In genomic region chr3:24640330-24640877, GRCh38 we compare ENCODE assay signal across 7 cellular contexts.
DNase-seq lines count a peak whose midpoint lies in the region; ATAC-seq and TF ChIP-seq lines count a peak whose summit lies in the region.

No MANE protein-coding gene starts in this region.

- TF ChIP-seq CTCF in GM20000 (IDR thresholded peaks at IDR 0.05; ENCODE audit: extremely low read depth, missing control alignments) = peak; percentile 3

- DNase-seq in GM20000 (ENCODE audit: low spot score) = no peak
- DNase-seq in NCI-H69 (lab: John Stamatoyannopoulos, UW) = peak; percentile 67
- peak; percentile 3 for DNase-seq in pulmonary artery endothelial cell (ENCODE audit: low read depth, low spot score)
- DNase-seq in activated naive CD4-positive, alpha-beta T cell treated with anti-CD3 and anti-CD28 coated beads, Interleukin-2, amount 50 U/mL, for 16 hours = no peak
- DNase-seq in NCI-H2196 (lab: John Stamatoyannopoulos, UW; ENCODE audit: unreplicated experiment) = no peak

- ATAC-seq in esophagus mucosa = peak; percentile 56
- no peak for ATAC-seq in GM18858 (IDR thresholded peaks at IDR 0.05; ENCODE audit: unreplicated experiment)

Comparison
In these comparisons a context has a peak if more than half of its experiments do, and no peak if none do; other contexts are left out.
1. DNase-seq: peak in NCI-H69 (single experiment) and pulmonary artery endothelial cell (single experiment); none in GM20000 (single experiment), activated naive CD4-positive, alpha-beta T cell treated with anti-CD3 and anti-CD28 coated beads, Interleukin-2, amount 50 U/mL, for 16 hours (single experiment) and NCI-H2196 (single experiment).